ENCODE assay signal across 8 cellular contexts in the genomic region with DNA sequence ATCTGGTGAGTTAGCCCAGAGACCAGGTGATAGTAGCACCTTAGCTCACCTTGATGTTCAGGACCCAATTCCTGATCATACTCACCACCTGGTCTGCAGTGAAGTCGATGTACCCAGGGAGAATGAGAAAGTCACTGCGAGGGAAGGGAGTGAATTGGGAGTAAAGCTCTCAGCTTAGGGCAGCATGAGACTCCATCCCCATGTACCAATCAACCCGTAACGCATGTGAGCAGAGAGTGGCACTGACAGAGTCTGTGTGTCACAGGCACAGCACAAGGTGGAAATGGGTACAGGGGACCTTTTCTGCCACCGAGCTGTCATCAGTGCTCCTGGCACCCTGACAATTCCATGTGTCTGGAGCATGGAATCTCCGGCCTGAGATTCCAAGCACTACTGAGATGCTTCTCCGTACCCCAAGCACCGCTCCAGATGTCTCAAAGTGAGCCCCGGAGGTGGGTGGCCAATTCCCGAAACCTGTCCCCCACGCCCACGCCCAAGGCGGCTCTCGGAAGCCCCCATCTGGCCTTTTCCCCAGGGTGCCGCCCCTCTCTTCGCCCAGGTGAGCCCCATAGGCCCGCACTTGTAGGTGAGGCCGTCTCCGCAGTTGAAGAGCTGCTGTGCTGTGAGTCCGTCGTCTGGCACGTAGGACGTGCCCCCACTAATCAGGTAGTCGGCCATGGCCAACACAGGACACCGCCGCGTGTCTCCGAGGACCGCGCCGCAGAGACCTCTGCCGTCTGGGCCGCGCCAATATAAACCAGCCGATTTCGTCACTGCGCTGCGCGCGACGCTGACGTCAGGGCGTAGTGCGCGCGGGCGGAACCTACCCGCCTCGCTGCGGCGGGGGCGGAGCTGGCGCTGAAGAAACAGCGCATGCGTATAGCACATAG. TPM values are rescaled to one million over a fixed set of nuclear protein-coding genes. Genes with fewer than 3 reads are reported as not detected.
A peak's percentile ranks its signal among the peaks of the same experiment; 100 is the strongest.
DNase-seq lines count a peak whose midpoint lies in the region; ATAC-seq, FAIRE-seq and TF ChIP-seq lines count a peak whose summit lies in the region.

Gene IMPDH2 (minus strand): TSS at position 726 of the 890 bp plus-strand sequence. CDS start 48 bp downstream, at position 678.

- H3K27ac ChIP-seq in CD8-positive, alpha-beta memory T cell (ENCODE audit: low read depth, low read length): peak within 1 kb of the TSS; percentile 88
- H3K27ac ChIP-seq in H1 (ENCODE audit: low read depth, low read length): peak within 1 kb of the TSS; percentile 82
- H3K27ac ChIP-seq in mesenchymal stem cell (ENCODE audit: low read length, poor library complexity, severe bottlenecking): peak within 1 kb of the TSS; percentile 12

- peak; percentile 88 to 96 (median 92) for DNase-seq in CD8-positive, alpha-beta memory T cell
- DNase-seq in HS-5 (ENCODE audit: low read depth): peak; percentile 73
- DNase-seq in NOMO-1 (lab: John Stamatoyannopoulos, UW; ENCODE audit: unreplicated experiment in 2 of 2): peak; percentile 90 to 97
- DNase-seq in H1 (ENCODE audit: low read depth in 1 of 2, low spot score in 2 of 2): peak; percentile 79 to 97
- peak; percentile 93 for DNase-seq in mesenchymal stem cell
- peak; percentile 79 for DNase-seq in stimulated activated CD8-positive, alpha-beta memory T cell treated with anti-CD3 and anti-CD28 coated beads, Interleukin-12 subunit alpha, Interleukin-12 subunit beta, amount 100 ng/mL, for 24 hours (ENCODE audit: extremely low read depth)

- H3K36me3 Mint-ChIP-seq in CD8-positive, alpha-beta memory T cell: peaks cover 0 to 75% (median 15%) of the 10 kb centered on the region in 3 donors

- peak; percentile 85 for ATAC-seq in GM19467 (IDR thresholded peaks at IDR 0.05; ENCODE audit: unreplicated experiment)

- no peak within 1 kb of the TSS for H3K23ac ChIP-seq in H1 (ENCODE audit: insufficient read length)
- no peak within 1 kb of the TSS for H3K23ac ChIP-seq in mesenchymal stem cell (ENCODE audit: low read length in 2 of 2)

- peaks cover 0 to 2% (median 0%) of the 10 kb centered on the region in 5 donors for H3K9me3 Mint-ChIP-seq in CD8-positive, alpha-beta memory T cell

- H4K5ac ChIP-seq in H1 (ENCODE audit: insufficient read length, low read depth, low read length): peak within 1 kb of the TSS; percentile 71

- peak within 1 kb of the TSS; percentile 73 for H3K4me3 ChIP-seq in CD8-positive, alpha-beta memory T cell (ENCODE audit: low read length)
- peak within 1 kb of the TSS; percentile 50 to 81 (median 76) for H3K4me3 ChIP-seq in H1 (ENCODE audit: extremely low read depth in 1 of 4, insufficient read depth in 2 of 4, low read depth in 3 of 4, low read length in 4 of 4)
- H3K4me3 ChIP-seq in mesenchymal stem cell (ENCODE audit: insufficient read depth in 1 of 2, low read depth in 1 of 2, low read length in 2 of 2): peak within 1 kb of the TSS; percentile 63 to 92

- H3K56ac ChIP-seq in H1 (replicated peaks; ENCODE audit: insufficient read length, low read depth, low read length): peak within 1 kb of the TSS; percentile 75

- peak in 1 of 2 experiments; percentile 98; a peak in 2 of 3 replicates for TF ChIP-seq POLR2A in H1 (IDR thresholded peaks at IDR 0.05; ENCODE audit: control extremely low read depth in 1 of 2, low read depth in 2 of 2, low read length in 2 of 2)

- peaks cover 7% of the 10 kb centered on the region for H3K23me2 ChIP-seq in H1 (ENCODE audit: low read depth, low read length)

- peaks cover 8% of the 10 kb centered on the region for H3K79me1 ChIP-seq in H1 (ENCODE audit: low read depth, low read length)
- peaks cover 36% of the 10 kb centered on the region for H3K79me1 ChIP-seq in mesenchymal stem cell (replicated peaks; ENCODE audit: low read length, poor library complexity, severe bottlenecking)

- H3K79me2 ChIP-seq in H1 (ENCODE audit: control insufficient read depth in 1 of 2, insufficient read depth in 2 of 2, low read length in 2 of 2): peaks cover 4 to 15% of the 10 kb centered on the region in 2 experiments; a peak in 3 of 4 replicates

- H2AK5ac ChIP-seq in H1 (ENCODE audit: low read depth, low read length) (no peak within 1 kb of the TSS; the same call in 1 of the 2 replicates), mesenchymal stem cell (ENCODE audit: low read length, severe bottlenecking) (peak within 1 kb of the TSS; percentile 5)

- H3K4ac ChIP-seq in H1 (replicated peaks; ENCODE audit: insufficient read length, low read depth, low read length) (peak within 1 kb of the TSS; percentile 94), mesenchymal stem cell (ENCODE audit: low read depth in 1 of 2, low read length in 2 of 2) (peak within 1 kb of the TSS; percentile 71 to 88)

- peak within 1 kb of the TSS; percentile 50; the same call in 1 of the 2 replicates for H2BK5ac ChIP-seq in H1 (ENCODE audit: low read depth, low read length)
- no peak within 1 kb of the TSS for H2BK5ac ChIP-seq in mesenchymal stem cell (ENCODE audit: low read depth, low read length, poor library complexity, severe bottlenecking)

- H2BK12ac ChIP-seq in H1 (ENCODE audit: low read depth, low read length): no peak within 1 kb of the TSS
- H2BK12ac ChIP-seq in mesenchymal stem cell (ENCODE audit: low read length in 2 of 2): peak within 1 kb of the TSS in 1 of 2 experiments; percentile 17

- peak within 1 kb of the TSS; percentile 77 for H4K91ac ChIP-seq in H1 (replicated peaks; ENCODE audit: insufficient read length, low read length)
- peak within 1 kb of the TSS; percentile 92 for H4K91ac ChIP-seq in mesenchymal stem cell (ENCODE audit: low read length)

- H2AFZ ChIP-seq in H1 (ENCODE audit: low read length): no peak within 1 kb of the TSS
- no peak within 1 kb of the TSS for H2AFZ ChIP-seq in mesenchymal stem cell (ENCODE audit: low read depth, low read length)

- no peak within 1 kb of the TSS for H2BK20ac ChIP-seq in H1 (ENCODE audit: low read length)

- H3K27me3 Mint-ChIP-seq in CD8-positive, alpha-beta memory T cell: peaks cover 0 to 2% of the 10 kb centered on the region in 2 donors

- TF ChIP-seq RAD21 in H1 (IDR thresholded peaks at IDR 0.05 in 1 of 2, conservative IDR thresholded peaks at IDR 0.05 in 1 of 2; ENCODE audit: low read depth in 2 of 2, low read length in 2 of 2): peak in 1 of 2 experiments; percentile 16; a peak in 1 of 4 replicates

- TF ChIP-seq CTCF in H1 (IDR thresholded peaks at IDR 0.05; ENCODE audit: control extremely low read depth in 1 of 3, insufficient read depth in 1 of 3, low read depth in 1 of 3, low read length in 3 of 3): 0 out of 4 replicates have a peak, but pooled peaks of 1 of the 3 experiments have one; percentile 1

- peaks cover 55% of the 10 kb centered on the region for H3K36me3 ChIP-seq in CD8-positive, alpha-beta memory T cell (ENCODE audit: insufficient read depth, low read length)
- H3K36me3 ChIP-seq in H1 (ENCODE audit: control insufficient read depth in 2 of 4, insufficient read depth in 4 of 4, low read length in 3 of 4) (peaks cover 50 to 68% (median 64%) of the 10 kb centered on the region in 4 experiments), mesenchymal stem cell (ENCODE audit: control insufficient read depth in 1 of 2, insufficient read depth in 2 of 2, low read depth in 1 of 2, low read length in 2 of 2) (peaks cover 82 to 85% of the 10 kb centered on the region in 2 experiments)

- peak within 1 kb of the TSS; percentile 87 to 98 (median 93) for H3K4me3 Mint-ChIP-seq in CD8-positive, alpha-beta memory T cell

- peak within 1 kb of the TSS; percentile 96 for H4K8ac ChIP-seq in H1 (ENCODE audit: extremely low read depth, insufficient read depth, low read length)
- peak within 1 kb of the TSS; percentile 69 for H4K8ac ChIP-seq in mesenchymal stem cell (ENCODE audit: low read length)

- 10% methylated on average over 55 of the region's 55 CpGs; no CpG with 5 or more reads in 1 of the 2 experiments for WGBS in H1 (ENCODE audit: extremely low coverage in 1 of 2, insufficient coverage in 1 of 2, insufficient read length in 1 of 2, insufficient replicate concordance in 2 of 2, low coverage in 1 of 2, low lambda C conversion rate in 2 of 2, missing lambda C conversion rate in 1 of 2), 2 experiments
- 7% methylated on average over 55 of the region's 55 CpGs for WGBS in mesenchymal stem cell

- peaks cover 10 to 21% of the 10 kb centered on the region in 2 experiments for H4K20me1 ChIP-seq in H1 (replicated peaks in 1 of 2; ENCODE audit: control insufficient read depth in 1 of 2, insufficient read depth in 2 of 2, low read length in 2 of 2)

- H3K4me1 ChIP-seq in CD8-positive, alpha-beta memory T cell (ENCODE audit: insufficient read depth, low read length): peaks cover 16% of the 10 kb centered on the region
- peaks cover 0 to 8% (median 6%) of the 10 kb centered on the region in 4 experiments; a peak in 5 of 7 replicates for H3K4me1 ChIP-seq in H1 (replicated peaks in 1 of 4; ENCODE audit: control insufficient read depth in 3 of 4, insufficient read depth in 4 of 4, low read length in 3 of 4)
- H3K4me1 ChIP-seq in mesenchymal stem cell (ENCODE audit: control insufficient read depth, insufficient read depth, low read depth, low read length): peaks cover 12% of the 10 kb centered on the region

- H3K14ac ChIP-seq in H1 (ENCODE audit: insufficient read length): no peak within 1 kb of the TSS
- H3K14ac ChIP-seq in mesenchymal stem cell (ENCODE audit: low read length in 2 of 2): peak within 1 kb of the TSS in 1 of 2 experiments; percentile 82

- H2BK120ac ChIP-seq in H1 (replicated peaks; ENCODE audit: low read depth, low read length): no peak within 1 kb of the TSS
- no peak within 1 kb of the TSS for H2BK120ac ChIP-seq in mesenchymal stem cell (ENCODE audit: low read depth, low read length)

- CTCF ChIA-PET in CD8-positive, alpha-beta memory T cell (lab: Charles Lee): interaction anchor here (0.6 to 2.2 kb wide), 12 partner anchors 9 to 129 kb away, joined by 3 to 22 read pairs (median 6); partner anchors contain the start of genes DALRD3, P4HTM, QRICH1 and USP19
- CTCF ChIA-PET in activated CD8-positive, alpha-beta memory T cell treated with anti-CD3 and anti-CD28 coated beads for 36 hours (lab: Charles Lee): interaction anchor here (0.6 to 1.3 kb wide), 9 partner anchors 9 to 343 kb away, joined by 3 to 4 read pairs (median 3); partner anchors contain the start of genes DALRD3, NCKIPSD and WDR6
- CTCF ChIA-PET in H1 (lab: Charles Lee; ENCODE audit: partially characterized antibody): interaction anchor here (1.3 kb wide), 1 partner anchor 15 kb away, joined by 5 read pairs; no protein-coding TSS in a partner anchor

- H3K18ac ChIP-seq in H1 (ENCODE audit: extremely low read depth, low read length) (peak within 1 kb of the TSS; percentile 68; the same call in 1 of the 2 replicates), mesenchymal stem cell (ENCODE audit: low read depth in 1 of 2, low read length in 2 of 2) (peak within 1 kb of the TSS; percentile 92 to 95)

- no peaks in the 10 kb centered on the region for H3K27me3 ChIP-seq in CD8-positive, alpha-beta memory T cell (ENCODE audit: insufficient read depth, low read length, poor library complexity, severe bottlenecking)
- H3K27me3 ChIP-seq in H1 (replicated peaks in 1 of 4; ENCODE audit: control insufficient read depth in 3 of 4, extremely low read depth in 1 of 4, insufficient read depth in 3 of 4, low read length in 3 of 4) (no peaks in the 10 kb centered on the region; a peak in 1 of 7 replicates), mesenchymal stem cell (ENCODE audit: control insufficient read depth in 1 of 2, insufficient read depth in 1 of 2, low read length in 2 of 2) (no peaks in the 10 kb centered on the region)

- H3K9ac ChIP-seq in H1 (replicated peaks in 1 of 4; ENCODE audit: extremely low read depth in 1 of 4, low read depth in 3 of 4, low read length in 3 of 4) (peak within 1 kb of the TSS; percentile 75 to 83 (median 82)), mesenchymal stem cell (ENCODE audit: low read length) (peak within 1 kb of the TSS; percentile 95)

- peaks cover 24 to 49% (median 32%) of the 10 kb centered on the region in 3 donors for H3K4me1 Mint-ChIP-seq in CD8-positive, alpha-beta memory T cell

- H3K4me2 ChIP-seq in H1 (ENCODE audit: insufficient read depth in 1 of 2, low read depth in 2 of 2, low read length in 2 of 2): peak within 1 kb of the TSS; percentile 88 to 98
- H3K4me2 ChIP-seq in mesenchymal stem cell (ENCODE audit: low read length, poor library complexity, severe bottlenecking): peak within 1 kb of the TSS; percentile 51

- H3K9me3 ChIP-seq in CD8-positive, alpha-beta memory T cell (ENCODE audit: low read length): no peaks in the 10 kb centered on the region
- H3K9me3 ChIP-seq in H1 (ENCODE audit: insufficient read depth in 2 of 2, low read depth in 1 of 2, low read length in 1 of 2) (no peaks in the 10 kb centered on the region), mesenchymal stem cell (ENCODE audit: control insufficient read depth, low read length) (no peaks in the 10 kb centered on the region)

- peak within 1 kb of the TSS; percentile 95 to 100 (median 98) for H3K27ac Mint-ChIP-seq in CD8-positive, alpha-beta memory T cell

- no peak for FAIRE-seq in H1 (lab: Jason Lieb, UNC)

- POLR2A ChIA-PET in CD8-positive, alpha-beta memory T cell (lab: Charles Lee): interaction anchor here (0.5 to 1.9 kb wide), 13 partner anchors 11 to 1554 kb away, joined by 3 to 42 read pairs (median 5); partner anchors contain the start of genes DALRD3, P4HTM, QRICH1 and USP19
- POLR2A ChIA-PET in activated CD8-positive, alpha-beta memory T cell treated with anti-CD3 and anti-CD28 coated beads for 36 hours (lab: Charles Lee): interaction anchor here (0.6 to 2.2 kb wide), 9 partner anchors 8 to 92 kb away, joined by 3 to 15 read pairs (median 9); partner anchors contain the start of genes QRICH1, USP19 and WDR6
- POLR2A ChIA-PET in H1 (lab: Charles Lee; ENCODE audit: partially characterized antibody): interaction anchor here (0.6 to 33.9 kb wide), 33 partner anchors 12 to 450 kb away, joined by 3 to 1518 read pairs (median 4); partner anchors contain the start of genes ARIH2, CELSR3, DALRD3 and IP6K2

- no peak; a peak in 1 of 3 replicates for TF ChIP-seq EP300 in H1 (IDR thresholded peaks at IDR 0.05; ENCODE audit: borderline replicate concordance in 1 of 2, low read depth in 2 of 2, low read length in 2 of 2)

- H2BK15ac ChIP-seq in H1 (ENCODE audit: low read length) (no peak within 1 kb of the TSS), mesenchymal stem cell (ENCODE audit: low read depth, poor library complexity, severe bottlenecking) (no peak within 1 kb of the TSS)

RNA-seq across cellular contexts. Expression of gene IMPDH2, which starts in this region (rescaled TPM):
- total RNA-seq in CD8-positive, alpha-beta memory T cell: 100 to 1,000 TPM; 448 to 457 TPM
- polyA plus RNA-seq in CD8-positive, alpha-beta memory T cell: 76.1 TPM
- total RNA-seq in activated CD8-positive, alpha-beta memory T cell treated with anti-CD3 and anti-CD28 coated beads for 36 hours: 100 to 1,000 TPM; 461 to 466 TPM
- 409 and 419 TPM in 2 replicates for total RNA-seq in H1 (2021; fragmentation: NEBNext Ultra II Directional; extraction: Animal tissue kit (Norgen Biotek cat#: 25700))
- polyA plus RNA-seq in H1 (2011; rRNA removed): 363 and 374 TPM in 2 replicates
- 511 TPM for polyA plus RNA-seq in H1 (2011; cell fraction: cytosol; rRNA removed)
- 1,029 TPM for polyA plus RNA-seq in H1 (2011; cell fraction: nucleus; rRNA removed)
- polyA plus RNA-seq in H1 (2012, experiment 1 of 2): 385 to 517 TPM (median 516 TPM) in 4 replicates
- polyA plus RNA-seq in H1 (2012, experiment 2 of 2): 474 TPM
- 339 TPM for polyA plus RNA-seq in H1 (2013, experiment 1 of 2)
- 323 TPM for polyA plus RNA-seq in H1 (2013, experiment 2 of 2)
- 836 and 1,078 TPM in 2 replicates for polyA minus RNA-seq in H1 (2011; rRNA and poly(A)+ RNA removed)
- polyA minus RNA-seq in H1 (2011; cell fraction: cytosol; rRNA and poly(A)+ RNA removed): 367 TPM
- 252 TPM for polyA minus RNA-seq in H1 (2011; cell fraction: nucleus; rRNA and poly(A)+ RNA removed)
- 136 TPM for polyA plus RNA-seq in mesenchymal stem cell (2013, experiment 1 of 2)
- 134 TPM for polyA plus RNA-seq in mesenchymal stem cell (2013, experiment 2 of 2)

Comparison
In these comparisons a context has a peak if more than half of its experiments do, and no peak if none do; other contexts are left out.
1. Peak in every context shown above with its lines: DNase-seq, ATAC-seq, H3K4me3 ChIP-seq and H3K27ac ChIP-seq.
2. H3K27ac ChIP-seq: peak in every context shown above with its lines; median percentile 88 in CD8-positive, alpha-beta memory T cell; 82 in H1; 12 in mesenchymal stem cell.